In the genomic region with DNA sequence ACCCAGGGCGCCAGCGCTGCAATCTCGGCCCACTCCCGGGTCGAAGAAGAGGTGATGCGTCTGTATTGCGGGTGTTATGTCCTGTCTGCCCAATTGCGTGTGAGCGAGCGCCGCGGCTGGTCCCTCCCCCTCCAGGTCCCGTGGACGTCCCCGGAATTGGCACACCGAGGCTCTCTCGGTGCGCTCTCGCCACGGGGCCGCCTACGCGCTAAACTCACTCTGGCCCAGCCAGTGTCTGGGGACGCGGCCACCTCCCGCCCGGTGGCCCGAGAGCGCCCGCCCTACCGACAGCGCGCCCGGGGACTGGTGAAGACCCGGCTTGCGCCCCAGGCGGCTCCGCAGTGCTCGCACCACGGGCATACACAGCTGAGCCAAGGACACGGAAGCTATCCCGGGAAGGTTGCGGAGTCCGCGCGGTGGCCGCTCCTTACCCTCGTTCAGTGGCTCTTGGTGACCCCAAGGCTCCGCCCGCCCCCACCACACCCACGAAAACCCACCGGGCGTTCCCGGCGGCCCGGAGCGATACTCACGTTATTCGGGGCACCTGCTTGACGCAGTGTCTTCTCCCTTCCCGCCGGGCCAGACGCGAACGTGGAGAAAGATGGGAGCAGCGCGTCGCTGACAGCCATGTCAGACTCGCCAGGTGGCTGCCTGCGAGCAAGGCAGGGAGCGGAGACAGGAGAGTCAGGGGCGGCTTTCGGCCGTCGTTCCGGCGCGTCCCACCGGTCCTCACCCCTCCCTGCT, we compare ENCODE assay signal across 8 cellular contexts. TPM values are rescaled to one million over a fixed set of nuclear protein-coding genes. Genes with fewer than 3 reads are reported as not detected.
DNase-seq lines count a peak whose midpoint lies in the region; ATAC-seq, FAIRE-seq and TF ChIP-seq lines count a peak whose summit lies in the region.

No MANE protein-coding gene starts in this region.

- TF ChIP-seq CTCF in left ventricle myocardium inferior (IDR thresholded peaks at IDR 0.05; ENCODE audit: borderline replicate concordance) (no peak), pancreas (IDR thresholded peaks at IDR 0.05) (no peak)

- H3K4me3 ChIP-seq in left ventricle myocardium inferior: peak overlapping the region; percentile 77
- H3K4me3 ChIP-seq in pancreas: peak overlapping the region; percentile 55 to 65 (median 56)

- WGBS in pancreas, 2 donors: 1% methylated on average over 74 to 79 of the region's 79 CpGs

- peak overlapping the region; percentile 66 for H3K4me3 Mint-ChIP-seq in activated naive CD8-positive, alpha-beta T cell treated with anti-CD3 and anti-CD28 coated beads, Interleukin-2, amount 50 U/mL, for 24 hours

- intact Hi-C loops in left ventricle myocardium inferior (cut with micrococcal nuclease): loop anchor here (5.0 kb wide), 1 partner anchor 149 kb away; no protein-coding TSS in a partner anchor
- intact Hi-C loops in pancreas (cut with DNase I): loop anchor here in 1 of 3 donors (5.0 kb wide), 1 partner anchor 784 kb away; no protein-coding TSS in a partner anchor

- DNase-seq in COLO668 (lab: John Stamatoyannopoulos, UW; ENCODE audit: unreplicated experiment) (peak; percentile 80), left ventricle myocardium inferior (peak; percentile 65), pancreas (peak; percentile 32 to 86 (median 57)), UCSD-AML1 (lab: John Stamatoyannopoulos, UW; ENCODE audit: unreplicated experiment) (no peak), KG1 (lab: John Stamatoyannopoulos, UW) (no peak)
- DNase-seq in activated naive CD8-positive, alpha-beta T cell treated with anti-CD3 and anti-CD28 coated beads, Interleukin-2, amount 50 U/mL, for 24 hours: peak; percentile 21

- peaks cover 21% of the 10 kb centered on the region for H3K36me3 ChIP-seq in left ventricle myocardium inferior
- no peaks in the 10 kb centered on the region for H3K36me3 ChIP-seq in pancreas

- FAIRE-seq in pancreas (lab: Jason Lieb, UNC): no peak

- ATAC-seq in activated naive CD8-positive, alpha-beta T cell treated with anti-CD3 and anti-CD28 coated beads, Interleukin-2, amount 50 U/mL, for 24 hours: no peak
- ATAC-seq in pancreas (peak; percentile 17 to 48 (median 30)), HG03457 (IDR thresholded peaks at IDR 0.05; ENCODE audit: unreplicated experiment) (no peak)

- TF ChIP-seq EP300 in Ishikawa (IDR thresholded peaks at IDR 0.05; ENCODE audit: borderline replicate concordance): no peak

- TF ChIP-seq RAD21 in Ishikawa (IDR thresholded peaks at IDR 0.05; ENCODE audit: low read depth): no peak

- H3K4me1 ChIP-seq in left ventricle myocardium inferior (peaks cover 63% of the 10 kb centered on the region), pancreas (peaks cover 9 to 14% (median 12%) of the 10 kb centered on the region in 3 donors)

- peak overlapping the region; percentile 98 for H3K27ac ChIP-seq in left ventricle myocardium inferior (replicated peaks)
- peak overlapping the region in 3 of 4 donors; percentile 49 to 70 (median 66) for H3K27ac ChIP-seq in pancreas

- no peaks in the 10 kb centered on the region for H3K9me3 ChIP-seq in left ventricle myocardium inferior (replicated peaks)
- no peaks in the 10 kb centered on the region for H3K9me3 ChIP-seq in pancreas

- no peaks in the 10 kb centered on the region for H3K9me3 Mint-ChIP-seq in activated naive CD8-positive, alpha-beta T cell treated with anti-CD3 and anti-CD28 coated beads, Interleukin-2, amount 50 U/mL, for 24 hours

- H3K27me3 Mint-ChIP-seq in activated naive CD8-positive, alpha-beta T cell treated with anti-CD3 and anti-CD28 coated beads, Interleukin-2, amount 50 U/mL, for 24 hours: peaks cover 58% of the 10 kb centered on the region

- H3K27me3 ChIP-seq in left ventricle myocardium inferior (ENCODE audit: low read depth) (no peaks in the 10 kb centered on the region), pancreas (peaks cover 0 to 6% (median 0%) of the 10 kb centered on the region in 4 donors)

- peaks cover 16% of the 10 kb centered on the region for H3K4me1 Mint-ChIP-seq in activated naive CD8-positive, alpha-beta T cell treated with anti-CD3 and anti-CD28 coated beads, Interleukin-2, amount 50 U/mL, for 24 hours

- no peaks in the 10 kb centered on the region for H3K36me3 Mint-ChIP-seq in activated naive CD8-positive, alpha-beta T cell treated with anti-CD3 and anti-CD28 coated beads, Interleukin-2, amount 50 U/mL, for 24 hours (ENCODE audit: low read depth)

- H3K27ac Mint-ChIP-seq in activated naive CD8-positive, alpha-beta T cell treated with anti-CD3 and anti-CD28 coated beads, Interleukin-2, amount 50 U/mL, for 24 hours: no peak overlapping the region

TF ChIP-seq in Ishikawa, 13 proteins besides CTCF, POLR2A, EP300 and RAD21:
- TF ChIP-seq FOXM1 (IDR thresholded peaks at IDR 0.05; ENCODE audit: borderline replicate concordance, low read depth) (no peak), ZBTB7A (IDR thresholded peaks at IDR 0.05; ENCODE audit: low read depth) (0 out of 2 replicates have a peak, but pooled peaks have one; percentile 5), CREB1 (IDR thresholded peaks at IDR 0.05; ENCODE audit: low read depth) (no peak)
- TF ChIP-seq, protein P1, sequence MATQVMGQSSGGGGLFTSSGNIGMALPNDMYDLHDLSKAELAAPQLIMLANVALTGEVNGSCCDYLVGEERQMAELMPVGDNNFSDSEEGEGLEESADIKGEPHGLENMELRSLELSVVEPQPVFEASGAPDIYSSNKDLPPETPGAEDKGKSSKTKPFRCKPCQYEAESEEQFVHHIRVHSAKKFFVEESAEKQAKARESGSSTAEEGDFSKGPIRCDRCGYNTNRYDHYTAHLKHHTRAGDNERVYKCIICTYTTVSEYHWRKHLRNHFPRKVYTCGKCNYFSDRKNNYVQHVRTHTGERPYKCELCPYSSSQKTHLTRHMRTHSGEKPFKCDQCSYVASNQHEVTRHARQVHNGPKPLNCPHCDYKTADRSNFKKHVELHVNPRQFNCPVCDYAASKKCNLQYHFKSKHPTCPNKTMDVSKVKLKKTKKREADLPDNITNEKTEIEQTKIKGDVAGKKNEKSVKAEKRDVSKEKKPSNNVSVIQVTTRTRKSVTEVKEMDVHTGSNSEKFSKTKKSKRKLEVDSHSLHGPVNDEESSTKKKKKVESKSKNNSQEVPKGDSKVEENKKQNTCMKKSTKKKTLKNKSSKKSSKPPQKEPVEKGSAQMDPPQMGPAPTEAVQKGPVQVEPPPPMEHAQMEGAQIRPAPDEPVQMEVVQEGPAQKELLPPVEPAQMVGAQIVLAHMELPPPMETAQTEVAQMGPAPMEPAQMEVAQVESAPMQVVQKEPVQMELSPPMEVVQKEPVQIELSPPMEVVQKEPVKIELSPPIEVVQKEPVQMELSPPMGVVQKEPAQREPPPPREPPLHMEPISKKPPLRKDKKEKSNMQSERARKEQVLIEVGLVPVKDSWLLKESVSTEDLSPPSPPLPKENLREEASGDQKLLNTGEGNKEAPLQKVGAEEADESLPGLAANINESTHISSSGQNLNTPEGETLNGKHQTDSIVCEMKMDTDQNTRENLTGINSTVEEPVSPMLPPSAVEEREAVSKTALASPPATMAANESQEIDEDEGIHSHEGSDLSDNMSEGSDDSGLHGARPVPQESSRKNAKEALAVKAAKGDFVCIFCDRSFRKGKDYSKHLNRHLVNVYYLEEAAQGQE (IDR thresholded peaks at IDR 0.05; ENCODE audit: low read depth): no peak

RNA-seq across cellular contexts. Expression of a gene that starts 1.0 kb away (rescaled TPM):
- total RNA-seq in left ventricle myocardium inferior: 28.0 TPM
- total RNA-seq in pancreas: 1 to 10 TPM; 3.2 to 9.9 (median 5.6) TPM
- polyA plus RNA-seq in pancreas: 1 to 10 TPM; 5.5 to 8.0 TPM

Comparison
In these comparisons a context has a peak if more than half of its experiments do, and no peak if none do; other contexts are left out.
1. DNase-seq: peak in COLO668 (single experiment), activated naive CD8-positive, alpha-beta T cell treated with anti-CD3 and anti-CD28 coated beads, Interleukin-2, amount 50 U/mL, for 24 hours (single experiment), left ventricle myocardium inferior (single experiment) and pancreas (6 of 6); none in UCSD-AML1 (single experiment) and KG1 (single experiment).
2. ATAC-seq: peak in pancreas (4 of 4); none in activated naive CD8-positive, alpha-beta T cell treated with anti-CD3 and anti-CD28 coated beads, Interleukin-2, amount 50 U/mL, for 24 hours (single experiment) and HG03457 (single experiment).